ENCODE assay signal across 1 cellular context in the genomic region with DNA sequence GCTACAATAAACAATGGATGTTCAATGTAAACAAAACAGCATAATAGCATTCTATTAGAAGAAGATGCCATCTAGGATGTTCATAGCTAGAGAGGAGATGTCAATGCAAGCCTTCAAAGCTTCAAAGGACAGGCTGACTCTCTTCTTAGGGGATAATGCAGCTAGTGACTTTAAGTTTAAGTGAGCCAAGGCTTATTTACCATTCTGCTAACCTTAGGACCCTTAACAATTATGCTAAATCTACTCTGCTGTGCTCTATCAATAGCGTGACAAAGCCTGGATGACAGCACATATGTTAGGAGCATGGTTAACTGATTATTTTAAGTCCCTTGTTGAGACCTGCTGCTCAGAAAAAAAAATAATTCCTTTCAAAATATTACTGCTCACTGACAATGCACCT.
TF ChIP-seq lines count a peak whose summit lies in the region.

No MANE protein-coding gene starts in this region.

TF ChIP-seq in H1, 55 proteins besides CTCF, POLR2A, EP300 and RAD21:
- TF ChIP-seq, protein P1, sequence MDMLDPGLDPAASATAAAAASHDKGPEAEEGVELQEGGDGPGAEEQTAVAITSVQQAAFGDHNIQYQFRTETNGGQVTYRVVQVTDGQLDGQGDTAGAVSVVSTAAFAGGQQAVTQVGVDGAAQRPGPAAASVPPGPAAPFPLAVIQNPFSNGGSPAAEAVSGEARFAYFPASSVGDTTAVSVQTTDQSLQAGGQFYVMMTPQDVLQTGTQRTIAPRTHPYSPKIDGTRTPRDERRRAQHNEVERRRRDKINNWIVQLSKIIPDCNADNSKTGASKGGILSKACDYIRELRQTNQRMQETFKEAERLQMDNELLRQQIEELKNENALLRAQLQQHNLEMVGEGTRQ (IDR thresholded peaks at IDR 0.05; ENCODE audit: low read length) = no peak
- no peak for TF ChIP-seq KDM5A (IDR thresholded peaks at IDR 0.05; ENCODE audit: low read length)
- TF ChIP-seq, protein P2, sequence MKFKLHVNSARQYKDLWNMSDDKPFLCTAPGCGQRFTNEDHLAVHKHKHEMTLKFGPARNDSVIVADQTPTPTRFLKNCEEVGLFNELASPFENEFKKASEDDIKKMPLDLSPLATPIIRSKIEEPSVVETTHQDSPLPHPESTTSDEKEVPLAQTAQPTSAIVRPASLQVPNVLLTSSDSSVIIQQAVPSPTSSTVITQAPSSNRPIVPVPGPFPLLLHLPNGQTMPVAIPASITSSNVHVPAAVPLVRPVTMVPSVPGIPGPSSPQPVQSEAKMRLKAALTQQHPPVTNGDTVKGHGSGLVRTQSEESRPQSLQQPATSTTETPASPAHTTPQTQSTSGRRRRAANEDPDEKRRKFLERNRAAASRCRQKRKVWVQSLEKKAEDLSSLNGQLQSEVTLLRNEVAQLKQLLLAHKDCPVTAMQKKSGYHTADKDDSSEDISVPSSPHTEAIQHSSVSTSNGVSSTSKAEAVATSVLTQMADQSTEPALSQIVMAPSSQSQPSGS (IDR thresholded peaks at IDR 0.05; ENCODE audit: low read length) = no peak
TF ChIP-seq in H1: peak in this region for 0.
